Comparison of ENCODE assay signal across 1 cellular context in genomic region chr5:177303121-177303924, GRCh38.
TF ChIP-seq lines count a peak whose summit lies in the region.

Gene PRELID1 (plus strand): TSS chr5:177303799. CDS start chr5:177303986, 187 bp downstream.
Gene RAB24 (minus strand): TSS chr5:177303719. CDS start chr5:177303288, 431 bp downstream.

TF ChIP-seq in GM12878, 131 proteins besides CTCF, POLR2A, EP300 and RAD21 (continued from another document):
- TF ChIP-seq BACH1 (IDR thresholded peaks at IDR 0.05; ENCODE audit: borderline replicate concordance) (peak; percentile 63; the same call in 1 of the 2 replicates), SRF (IDR thresholded peaks at IDR 0.05; ENCODE audit: low read depth in 2 of 2, low read length in 2 of 2) (peak in 1 of 2 experiments; percentile 70; a peak in 1 of 4 replicates), RB1 (IDR thresholded peaks at IDR 0.05; ENCODE audit: borderline replicate concordance) (peak; percentile 47; the same call in 1 of the 2 replicates), ZNF384 (IDR thresholded peaks at IDR 0.05; ENCODE audit: borderline replicate concordance, low read depth, low read length) (no peak), USF2 (IDR thresholded peaks at IDR 0.05; ENCODE audit: borderline replicate concordance, low read depth, low read length) (peak; percentile 82), MEF2B (IDR thresholded peaks at IDR 0.05; ENCODE audit: partially characterized antibody, poor library complexity, severe bottlenecking) (peak; percentile 18), CBFB (IDR thresholded peaks at IDR 0.05; ENCODE audit: low read depth) (no peak), YY1 (IDR thresholded peaks at IDR 0.05; ENCODE audit: low read depth, low read length) (peak; percentile 92), IKZF1 (conservative IDR thresholded peaks at IDR 0.05) (peak; percentile 71), CREB1 (IDR thresholded peaks at IDR 0.05; ENCODE audit: low read depth) (peak; percentile 88), GATAD2B (conservative IDR thresholded peaks at IDR 0.05; ENCODE audit: low read depth) (peak; percentile 85; the same call in 1 of the 2 replicates), ZBTB33 (IDR thresholded peaks at IDR 0.05) (no peak)
